1 cellular context compared by ENCODE assay signal in genomic region chr15:78765154-78765860, GRCh38. TPM values are rescaled to one million over a fixed set of nuclear protein-coding genes. Genes with fewer than 3 reads are reported as not detected.
"Had no signal": no experiment of that assay in that cellular context is flagged by ENCODE, and none has a peak within 500 bp of the region (broad histone marks: within the 10 kb centered on the region; RNA-seq: fewer than 3 reads in every experiment).

No MANE protein-coding gene starts in this region.

RNA-seq across cellular contexts. Expression of gene ADAMTS7, which starts 46.0 kb away (rescaled TPM):
- total RNA-seq: T-helper 17 cell had no signal
